In the genomic region with DNA sequence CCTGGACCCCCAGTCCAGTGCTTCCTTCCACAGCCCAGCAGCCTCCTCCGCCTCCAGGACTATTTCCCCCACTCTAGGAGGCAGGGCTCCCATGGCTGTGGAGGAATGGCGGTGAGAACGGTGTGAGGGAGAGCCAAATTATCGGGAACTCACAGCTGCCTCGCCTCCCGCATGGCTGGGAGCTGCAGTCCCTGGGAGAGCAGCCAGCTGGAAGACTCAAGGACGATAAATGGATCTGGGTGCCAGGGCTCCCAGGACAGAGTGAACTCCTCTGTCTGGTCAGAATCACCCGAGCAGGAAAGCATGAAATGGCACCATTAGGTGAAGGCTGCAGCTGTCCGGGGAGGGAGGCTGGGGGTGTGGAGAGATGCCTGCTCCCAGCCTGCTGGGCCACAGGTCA, we compare ENCODE assay signal across 9 cellular contexts. TPM values are rescaled to one million over a fixed set of nuclear protein-coding genes. Genes with fewer than 3 reads are reported as not detected.
"Had no signal": no experiment of that assay in that cellular context is flagged by ENCODE, and none has a peak within 500 bp of the region (broad histone marks: within the 10 kb centered on the region; RNA-seq: fewer than 3 reads in every experiment).

No MANE protein-coding gene starts in this region.

RNA-seq across cellular contexts. Expression of a gene that starts 32.6 kb away (rescaled TPM):
- total RNA-seq: osteoblast, posterior vena cava, prostate gland, smooth muscle cell, suprapubic skin, transverse colon, uterus had no signal
- polyA plus RNA-seq: naive thymus-derived CD4-positive, alpha-beta T cell; neural cell; smooth muscle cell had no signal
